1 cellular context compared by ENCODE assay signal in genomic region chr20:46401478-46401860, GRCh38.
TF ChIP-seq lines count a peak whose summit lies in the region.

No MANE protein-coding gene starts in this region.

TF ChIP-seq in GM12878, 131 proteins besides CTCF, POLR2A, EP300 and RAD21 (continued from another document):
- TF ChIP-seq CEBPZ (IDR thresholded peaks at IDR 0.05; ENCODE audit: low read depth, low read length) = no peak
- TF ChIP-seq MEF2B (IDR thresholded peaks at IDR 0.05; ENCODE audit: partially characterized antibody, poor library complexity, severe bottlenecking) = no peak
- TF ChIP-seq SRF (IDR thresholded peaks at IDR 0.05; ENCODE audit: low read depth in 2 of 2, low read length in 2 of 2) = no peak
- no peak for TF ChIP-seq RELB (IDR thresholded peaks at IDR 0.05; ENCODE audit: low read depth)
- peak; percentile 54; the same call in 1 of the 2 replicates for TF ChIP-seq TCF12 (IDR thresholded peaks at IDR 0.05; ENCODE audit: low read depth, low read length)
- TF ChIP-seq TCF3 (IDR thresholded peaks at IDR 0.05; ENCODE audit: borderline replicate concordance, insufficient read depth, low read depth, low read length) = 0 out of 2 replicates have a peak, but pooled peaks have one; percentile 24
- TF ChIP-seq DPF2 (IDR thresholded peaks at IDR 0.05) = no peak
- no peak for TF ChIP-seq MXI1 (IDR thresholded peaks at IDR 0.05; ENCODE audit: low read depth, low read length)
- TF ChIP-seq SPI1 (IDR thresholded peaks at IDR 0.05; ENCODE audit: borderline replicate concordance, insufficient read depth, low read depth, low read length) = no peak
- TF ChIP-seq NR2F1 (conservative IDR thresholded peaks at IDR 0.05) = no peak
- TF ChIP-seq ELK1 (IDR thresholded peaks at IDR 0.05; ENCODE audit: low read depth, low read length) = no peak
- no peak for TF ChIP-seq ZNF217 (IDR thresholded peaks at IDR 0.05)
- TF ChIP-seq ZNF24 (IDR thresholded peaks at IDR 0.05) = no peak
- no peak for TF ChIP-seq BMI1 (IDR thresholded peaks at IDR 0.05; ENCODE audit: borderline replicate concordance)
- TF ChIP-seq RUNX3 (IDR thresholded peaks at IDR 0.05; ENCODE audit: low read length) = peak; percentile 42
- TF ChIP-seq RB1 (IDR thresholded peaks at IDR 0.05; ENCODE audit: borderline replicate concordance) = no peak
- TF ChIP-seq USF1 (IDR thresholded peaks at IDR 0.05; ENCODE audit: borderline replicate concordance, extremely low read length, insufficient read depth, low read depth, low read length) = no peak
TF ChIP-seq in GM12878: peak in this region for 3.
